ENCODE assay signal across 8 cellular contexts in the genomic region with DNA sequence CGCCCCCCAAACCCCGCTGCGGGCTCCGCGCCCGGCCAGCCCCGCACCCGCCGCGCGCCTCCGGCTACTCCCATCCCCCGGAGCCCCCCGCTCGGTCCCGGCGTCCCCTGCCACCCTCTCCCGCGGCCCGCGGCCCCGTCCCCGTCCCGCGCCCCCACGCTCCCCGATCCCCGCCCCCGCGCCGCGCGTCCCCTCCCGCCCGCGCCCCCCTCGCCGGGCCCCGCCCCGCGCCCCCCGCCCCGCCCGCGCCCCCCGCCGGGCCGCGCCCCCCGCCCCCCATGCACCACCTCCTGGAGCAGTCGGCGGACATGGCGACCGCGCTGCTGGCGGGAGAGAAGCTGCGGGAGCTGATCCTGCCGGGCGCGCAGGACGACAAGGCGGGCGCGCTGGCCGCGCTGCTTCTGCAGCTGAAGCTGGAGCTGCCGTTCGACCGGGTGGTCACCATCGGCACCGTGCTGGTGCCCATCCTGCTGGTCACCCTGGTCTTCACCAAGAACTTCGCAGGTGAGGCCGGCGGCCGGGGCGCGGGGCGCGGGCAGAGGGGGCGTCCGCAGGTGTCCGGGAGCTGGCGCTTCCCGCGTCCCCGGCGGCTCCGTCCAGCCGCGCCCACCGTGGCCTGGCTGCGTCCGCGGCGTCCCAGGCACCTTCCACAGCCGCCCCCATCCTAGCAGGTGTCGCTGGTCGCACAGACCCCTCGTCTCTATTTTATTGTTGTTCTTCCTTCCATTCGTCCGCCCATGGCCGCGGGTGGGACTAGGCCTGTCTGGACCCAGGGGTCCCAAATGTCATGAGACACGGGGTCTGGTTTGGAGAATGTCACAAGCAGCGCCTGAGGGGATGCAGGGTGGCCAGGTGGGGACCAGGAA. TPM values are rescaled to one million over a fixed set of nuclear protein-coding genes. Genes with fewer than 3 reads are reported as not detected.
DNase-seq lines count a peak whose midpoint lies in the region; ATAC-seq and TF ChIP-seq lines count a peak whose summit lies in the region.

A gene with protein sequence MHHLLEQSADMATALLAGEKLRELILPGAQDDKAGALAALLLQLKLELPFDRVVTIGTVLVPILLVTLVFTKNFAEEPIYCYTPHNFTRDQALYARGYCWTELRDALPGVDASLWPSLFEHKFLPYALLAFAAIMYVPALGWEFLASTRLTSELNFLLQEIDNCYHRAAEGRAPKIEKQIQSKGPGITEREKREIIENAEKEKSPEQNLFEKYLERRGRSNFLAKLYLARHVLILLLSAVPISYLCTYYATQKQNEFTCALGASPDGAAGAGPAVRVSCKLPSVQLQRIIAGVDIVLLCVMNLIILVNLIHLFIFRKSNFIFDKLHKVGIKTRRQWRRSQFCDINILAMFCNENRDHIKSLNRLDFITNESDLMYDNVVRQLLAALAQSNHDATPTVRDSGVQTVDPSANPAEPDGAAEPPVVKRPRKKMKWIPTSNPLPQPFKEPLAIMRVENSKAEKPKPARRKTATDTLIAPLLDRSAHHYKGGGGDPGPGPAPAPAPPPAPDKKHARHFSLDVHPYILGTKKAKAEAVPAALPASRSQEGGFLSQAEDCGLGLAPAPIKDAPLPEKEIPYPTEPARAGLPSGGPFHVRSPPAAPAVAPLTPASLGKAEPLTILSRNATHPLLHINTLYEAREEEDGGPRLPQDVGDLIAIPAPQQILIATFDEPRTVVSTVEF (plus strand): TSS at position 279 of the 866 bp plus-strand sequence. CDS start 0 bp downstream, at position 279.

- no peak within 1 kb of the TSS for H3K27ac ChIP-seq in RWPE2 (ENCODE audit: poor library complexity, severe bottlenecking)
- H3K27ac ChIP-seq in sigmoid colon, result no peak within 1 kb of the TSS

- no peak for TF ChIP-seq EP300 in sigmoid colon (IDR thresholded peaks at IDR 0.05)

- 5 to 14% methylated on average over 105 of the region's 105 CpGs for WGBS in sigmoid colon, 2 donors

- no peaks in the 10 kb centered on the region for H3K36me3 ChIP-seq in ES-I3 (ENCODE audit: insufficient read depth, low read length)
- H3K36me3 ChIP-seq in RWPE2 (ENCODE audit: low read depth), result no peaks in the 10 kb centered on the region
- no peaks in the 10 kb centered on the region for H3K36me3 ChIP-seq in sigmoid colon

- H3K4me1 ChIP-seq in ES-I3 (ENCODE audit: insufficient read depth, low read length) (no peaks in the 10 kb centered on the region), RWPE2 (ENCODE audit: insufficient read depth, poor library complexity, severe bottlenecking) (no peaks in the 10 kb centered on the region), sigmoid colon (peaks cover 0 to 16% (median 14%) of the 10 kb centered on the region in 4 donors)

- intact Hi-C loops in sigmoid colon (cut with DNase I), result no loop called here

- DNase-seq in RWPE2 (ENCODE audit: low spot score) (no peak), fibroblast of the aortic adventitia (ENCODE audit: low read depth) (no peak), sigmoid colon (no peak), AG20443 (ENCODE audit: low spot score) (no peak)

- ATAC-seq in RWPE2 (ENCODE audit: low read depth) (no peak), HG02885 (IDR thresholded peaks at IDR 0.05; ENCODE audit: poor library complexity, unreplicated experiment) (no peak), HG03139 (IDR thresholded peaks at IDR 0.05; ENCODE audit: unreplicated experiment) (no peak), HG03342 (IDR thresholded peaks at IDR 0.05; ENCODE audit: unreplicated experiment) (no peak)

- H3K9me3 ChIP-seq in ES-I3 (ENCODE audit: control insufficient read depth, insufficient read depth, low read length), result no peaks in the 10 kb centered on the region
- H3K9me3 ChIP-seq in RWPE2 (ENCODE audit: severe bottlenecking), result no peaks in the 10 kb centered on the region
- H3K9me3 ChIP-seq in sigmoid colon, result no peaks in the 10 kb centered on the region

- peak within 1 kb of the TSS; percentile 61; the same call in 1 of the 2 replicates for H3K9ac ChIP-seq in ES-I3 (ENCODE audit: low read depth, low read length)

- TF ChIP-seq CTCF in RWPE2 (IDR thresholded peaks at IDR 0.05; ENCODE audit: poor library complexity, severe bottlenecking), result no peak
- no peak for TF ChIP-seq CTCF in fibroblast of the aortic adventitia (IDR thresholded peaks at IDR 0.05; ENCODE audit: insufficient read depth, low read length)
- no peak for TF ChIP-seq CTCF in sigmoid colon (IDR thresholded peaks at IDR 0.05)

- H3K27me3 ChIP-seq in RWPE2 (ENCODE audit: insufficient read depth, poor library complexity, severe bottlenecking), result peaks cover 7% of the 10 kb centered on the region
- H3K27me3 ChIP-seq in sigmoid colon, result peaks cover 17 to 52% (median 33%) of the 10 kb centered on the region in 3 donors

- H3K4me3 ChIP-seq in RWPE2 (ENCODE audit: severe bottlenecking) (peak within 1 kb of the TSS; percentile 48), fibroblast of the aortic adventitia (ENCODE audit: low read depth, low read length) (peak within 1 kb of the TSS; percentile 65), sigmoid colon (peak within 1 kb of the TSS in 3 of 4 donors; percentile 44 to 56 (median 53))

- no peak for TF ChIP-seq POLR2A in sigmoid colon (IDR thresholded peaks at IDR 0.05)

RNA-seq across cellular contexts. Expression of the gene that starts here (rescaled TPM):
- 0.90 TPM in 2 replicates for total RNA-seq in fibroblast of the aortic adventitia (ENCODE audit: low replicate concordance)
- total RNA-seq in sigmoid colon, result 1 to 10 TPM in 1 of 4 donors, under 1 TPM in 2, not detected in 1; 0.27 to 3.0 (median 0.36) TPM
- under 1 TPM in 2 of 3 donors, not detected in 1; 0.17 to 0.60 TPM for polyA plus RNA-seq in sigmoid colon
